ENCODE assay signal across 13 cellular contexts in genomic region chr7:106054133-106054532, GRCh38. TPM values are rescaled to one million over a fixed set of nuclear protein-coding genes. Genes with fewer than 3 reads are reported as not detected.
DNase-seq lines count a peak whose midpoint lies in the region; FAIRE-seq and TF ChIP-seq lines count a peak whose summit lies in the region.
"Had no signal": no experiment of that assay in that cellular context is flagged by ENCODE, and none has a peak within 500 bp of the region (broad histone marks: within the 10 kb centered on the region; RNA-seq: fewer than 3 reads in every experiment).

No MANE protein-coding gene starts in this region.

- no peak for TF ChIP-seq EP300 in sigmoid colon (IDR thresholded peaks at IDR 0.05)

- DNase-seq in coronary artery (ENCODE audit: low spot score) (peak; percentile 45), sigmoid colon (peak; percentile 37), GM19239 (ENCODE audit: insufficient read length, low spot score) (no peak)
- no peak for DNase-seq in activated effector memory CD4-positive, alpha-beta T cell treated with anti-CD3 and anti-CD28 coated beads, Interleukin-2, amount 50 U/mL, for 16 hours
- DNase-seq in stimulated activated CD4-positive, alpha-beta T cell treated with anti-CD3 and anti-CD28 coated beads, Interleukin-2, amount 100 ng/mL, for 24 hours: no peak
- DNase-seq: ACHN; CD4-positive, CD25-positive, alpha-beta regulatory T cell; DMS53 had no signal

- TF ChIP-seq POLR2A in sigmoid colon (IDR thresholded peaks at IDR 0.05): no peak

- H2AFZ ChIP-seq in OCI-LY1 (ENCODE audit: low read length): no peak overlapping the region

- H3K4me3 ChIP-seq in DOHH2 (ENCODE audit: low read length): peak overlapping the region; percentile 64
- H3K4me3 ChIP-seq in OCI-LY1 (ENCODE audit: low read depth, low read length, poor library complexity, severe bottlenecking): no peak overlapping the region
- H3K4me3 ChIP-seq in coronary artery: no peak overlapping the region
- no peak overlapping the region for H3K4me3 ChIP-seq in sigmoid colon
- H3K4me3 ChIP-seq: BLaER1 treated with 17β-estradiol and CSF1 and Interleukin-3, amounts not matched to agents 10 nM and 100 nM had no signal

- TF ChIP-seq CTCF in DOHH2 (IDR thresholded peaks at IDR 0.05; ENCODE audit: low read depth, low read length, poor library complexity, severe bottlenecking) (no peak), OCI-LY1 (IDR thresholded peaks at IDR 0.05; ENCODE audit: low read length) (no peak), coronary artery (IDR thresholded peaks at IDR 0.05) (no peak), sigmoid colon (IDR thresholded peaks at IDR 0.05) (no peak)

- FAIRE-seq in GM19239 (lab: Jason Lieb, UNC): no peak
- FAIRE-seq: GM12891, H54 had no signal

- no peaks in the 10 kb centered on the region for H3K9me2 ChIP-seq in DOHH2 (replicated peaks; ENCODE audit: control insufficient read depth, low read length)
- no peaks in the 10 kb centered on the region for H3K9me2 ChIP-seq in OCI-LY1 (ENCODE audit: low read depth, low read length)

- H3K4me1 ChIP-seq in DOHH2 (ENCODE audit: control insufficient read depth, low read length) (peaks cover 96% of the 10 kb centered on the region), OCI-LY1 (ENCODE audit: insufficient read depth, low read length, severe bottlenecking) (peaks cover 54% of the 10 kb centered on the region), sigmoid colon (peaks cover 0 to 54% (median 45%) of the 10 kb centered on the region in 4 donors)

- H3K36me3 ChIP-seq in DOHH2 (ENCODE audit: control insufficient read depth, low read length): peaks cover 15% of the 10 kb centered on the region
- H3K36me3 ChIP-seq in OCI-LY1 (ENCODE audit: insufficient read depth, low read length): peaks cover 14% of the 10 kb centered on the region; the same call in 1 of the 2 replicates
- H3K36me3 ChIP-seq in sigmoid colon: no peaks in the 10 kb centered on the region
- H3K36me3 ChIP-seq: BLaER1 treated with 17β-estradiol and CSF1 and Interleukin-3, amounts not matched to agents 10 nM and 100 nM had no signal

- intact Hi-C loops in sigmoid colon (cut with DNase I): loop anchor here (10.0 kb wide), 1 partner anchor 371 kb away; no protein-coding TSS in a partner anchor

- H4K20me1 ChIP-seq in DOHH2 (ENCODE audit: control insufficient read depth, insufficient read depth, low read depth, low read length) (no peaks in the 10 kb centered on the region), OCI-LY1 (ENCODE audit: insufficient read depth, low read length) (no peaks in the 10 kb centered on the region)
- H4K20me1 ChIP-seq: BLaER1 treated with 17β-estradiol and CSF1 and Interleukin-3, amounts not matched to agents 10 nM and 100 nM had no signal

- 83 to 88% methylated on average over 3 of the region's 3 CpGs for WGBS in sigmoid colon, 2 donors

- H3K9ac ChIP-seq in OCI-LY1 (ENCODE audit: low read length): no peak overlapping the region
- H3K9ac ChIP-seq: BLaER1 treated with 17β-estradiol and CSF1 and Interleukin-3, amounts not matched to agents 10 nM and 100 nM had no signal

- H3K9me3 ChIP-seq in DOHH2 (ENCODE audit: control insufficient read depth, insufficient read depth, low read length): peaks cover 9% of the 10 kb centered on the region; the same call in 1 of the 2 replicates
- H3K9me3 ChIP-seq in OCI-LY1 (ENCODE audit: low read length): peaks cover 4% of the 10 kb centered on the region
- no peaks in the 10 kb centered on the region for H3K9me3 ChIP-seq in sigmoid colon

- H3K27ac ChIP-seq in DOHH2 (ENCODE audit: low read depth, low read length) (peak overlapping the region; percentile 75), OCI-LY1 (ENCODE audit: low read depth, low read length, poor library complexity, severe bottlenecking) (peak overlapping the region; percentile 4), coronary artery (no peak overlapping the region), sigmoid colon (no peak overlapping the region)
- H3K27ac ChIP-seq: BLaER1 treated with 17β-estradiol and CSF1 and Interleukin-3, amounts not matched to agents 10 nM and 100 nM had no signal

- H3K27me3 ChIP-seq in DOHH2 (ENCODE audit: control insufficient read depth, low read length): no peaks in the 10 kb centered on the region
- no peaks in the 10 kb centered on the region; the same call in 1 of the 2 replicates for H3K27me3 ChIP-seq in OCI-LY1 (ENCODE audit: insufficient read depth, low read length)
- no peaks in the 10 kb centered on the region for H3K27me3 ChIP-seq in sigmoid colon
- H3K27me3 ChIP-seq: BLaER1 treated with 17β-estradiol and CSF1 and Interleukin-3, amounts not matched to agents 10 nM and 100 nM had no signal

- H3K79me2 ChIP-seq in DOHH2 (ENCODE audit: control insufficient read depth, low read length) (peaks cover 17% of the 10 kb centered on the region), OCI-LY1 (ENCODE audit: insufficient read depth, low read length) (no peaks in the 10 kb centered on the region)

- H3K4me2 ChIP-seq in DOHH2 (ENCODE audit: low read length): peak overlapping the region; percentile 73
- no peak overlapping the region for H3K4me2 ChIP-seq in OCI-LY1 (ENCODE audit: low read length)
- H3K4me2 ChIP-seq: BLaER1 treated with 17β-estradiol and CSF1 and Interleukin-3, amounts not matched to agents 10 nM and 100 nM had no signal

- H3F3A ChIP-seq in DOHH2 (ENCODE audit: control insufficient read depth, insufficient read depth) (peaks cover 36% of the 10 kb centered on the region), OCI-LY1 (ENCODE audit: insufficient read depth, low read length) (peaks cover 19% of the 10 kb centered on the region)

RNA-seq across cellular contexts. Expression of gene SYPL1, which starts 58.0 kb away (rescaled TPM):
- total RNA-seq in sigmoid colon: 100 to 1,000 TPM in 3 of 4 donors, 10 to 100 TPM in 1; 99.5 to 184 (median 144) TPM
- polyA plus RNA-seq in sigmoid colon: 10 to 100 TPM; 21.0 to 84.0 (median 24.3) TPM

Comparison
In these comparisons a context has a peak if more than half of its experiments do, and no peak if none do; other contexts are left out.
1. H3K27ac ChIP-seq: peak in DOHH2 (single experiment) and OCI-LY1 (single experiment); none in coronary artery (0 of 2) and sigmoid colon (0 of 4).
2. DNase-seq: peak in coronary artery (single experiment) and sigmoid colon (single experiment); none in GM19239 (single experiment), activated effector memory CD4-positive, alpha-beta T cell treated with anti-CD3 and anti-CD28 coated beads, Interleukin-2, amount 50 U/mL, for 16 hours (single experiment) and stimulated activated CD4-positive, alpha-beta T cell treated with anti-CD3 and anti-CD28 coated beads, Interleukin-2, amount 100 ng/mL, for 24 hours (0 of 2).